ENCODE assay signal across 11 cellular contexts in genomic region chr11:43367382-43368178, GRCh38. TPM values are rescaled to one million over a fixed set of nuclear protein-coding genes. Genes with fewer than 3 reads are reported as not detected.
A peak's percentile ranks its signal among the peaks of the same experiment; 100 is the strongest.
DNase-seq lines count a peak whose midpoint lies in the region; ATAC-seq and TF ChIP-seq lines count a peak whose summit lies in the region.
"Had no signal": no experiment of that assay in that cellular context is flagged by ENCODE, and none has a peak within 500 bp of the region (broad histone marks: within the 10 kb centered on the region; RNA-seq: fewer than 3 reads in every experiment).

No MANE protein-coding gene starts in this region.

- no peak for ATAC-seq in CD4-positive, CD25-positive, alpha-beta regulatory T cell (ENCODE audit: low read depth in 2 of 2)
- ATAC-seq in GM19395 (IDR thresholded peaks at IDR 0.05; ENCODE audit: unreplicated experiment) (peak; percentile 60), left lung (peak; percentile 93), HG03045 (IDR thresholded peaks at IDR 0.05; ENCODE audit: unreplicated experiment) (no peak)

- H3K4me3 Mint-ChIP-seq in CD4-positive, CD25-positive, alpha-beta regulatory T cell = peak overlapping the region in 2 of 4 donors; percentile 8 to 35
- H3K4me3 Mint-ChIP-seq: activated CD4-positive, alpha-beta T cell treated with anti-CD3 and anti-CD28 coated beads, Interleukin-2, amount 10 ng/mL, durations not matched to agents 24 days and 14 days had no signal

- in situ Hi-C loops in G401 (cut with HindIII; ENCODE audit: low sequenced_read_pairs) = no loop called here

- no peaks in the 10 kb centered on the region for H3K9me2 ChIP-seq in OCI-LY1 (ENCODE audit: low read depth, low read length)

- no peaks in the 10 kb centered on the region for H3K9me3 ChIP-seq in CD4-positive, CD25-positive, alpha-beta regulatory T cell (ENCODE audit: control insufficient read depth in 2 of 2, low read length in 2 of 2)
- H3K9me3 ChIP-seq in OCI-LY1 (ENCODE audit: low read length) (no peaks in the 10 kb centered on the region), left lung (no peaks in the 10 kb centered on the region)
- H3K9me3 ChIP-seq: BLaER1 treated with 17β-estradiol and CSF1 and Interleukin-3, amounts not matched to agents 10 nM and 100 nM had no signal

- no peak for DNase-seq in CD4-positive, CD25-positive, alpha-beta regulatory T cell
- DNase-seq in left lung = no peak
- no peak for DNase-seq in G401 (ENCODE audit: low spot score)
- DNase-seq in Kasumi-1 (lab: John Stamatoyannopoulos, UW) = no peak
- no peak for DNase-seq in stimulated activated naive CD4-positive, alpha-beta T cell (lab: John Stamatoyannopoulos, UW)
- DNase-seq: activated CD4-positive, alpha-beta T cell treated with anti-CD3 and anti-CD28 coated beads, Interleukin-2, amount 10 ng/mL, durations not matched to agents 24 days and 14 days; H7 had no signal

- no peaks in the 10 kb centered on the region for H3K27me3 Mint-ChIP-seq in CD4-positive, CD25-positive, alpha-beta regulatory T cell
- H3K27me3 Mint-ChIP-seq: activated CD4-positive, alpha-beta T cell treated with anti-CD3 and anti-CD28 coated beads, Interleukin-2, amount 10 ng/mL, durations not matched to agents 24 days and 14 days had no signal

- peaks cover 89% of the 10 kb centered on the region for H3K79me2 ChIP-seq in OCI-LY1 (ENCODE audit: insufficient read depth, low read length)

- no peak for TF ChIP-seq CTCF in OCI-LY1 (IDR thresholded peaks at IDR 0.05; ENCODE audit: low read length)
- no peak for TF ChIP-seq CTCF in left lung (IDR thresholded peaks at IDR 0.05)

- no peaks in the 10 kb centered on the region for H3K9me3 Mint-ChIP-seq in CD4-positive, CD25-positive, alpha-beta regulatory T cell
- H3K9me3 Mint-ChIP-seq: activated CD4-positive, alpha-beta T cell treated with anti-CD3 and anti-CD28 coated beads, Interleukin-2, amount 10 ng/mL, durations not matched to agents 24 days and 14 days had no signal

- no peak overlapping the region; the same call in 1 of the 2 replicates for H3K9ac ChIP-seq in OCI-LY1 (ENCODE audit: low read length)
- H3K9ac ChIP-seq: BLaER1 treated with 17β-estradiol and CSF1 and Interleukin-3, amounts not matched to agents 10 nM and 100 nM had no signal

- no peaks in the 10 kb centered on the region for H4K20me1 ChIP-seq in OCI-LY1 (ENCODE audit: insufficient read depth, low read length)

- no peaks in the 10 kb centered on the region for H3F3A ChIP-seq in OCI-LY1 (ENCODE audit: insufficient read depth, low read length)

- no peaks in the 10 kb centered on the region for H3K4me1 ChIP-seq in CD4-positive, CD25-positive, alpha-beta regulatory T cell (ENCODE audit: control insufficient read depth, insufficient read depth, low read length, poor library complexity, severe bottlenecking)
- H3K4me1 ChIP-seq in OCI-LY1 (ENCODE audit: insufficient read depth, low read length, severe bottlenecking) (peaks cover 21% of the 10 kb centered on the region), left lung (peaks cover 7 to 27% of the 10 kb centered on the region in 2 donors)

- H2AFZ ChIP-seq in OCI-LY1 (ENCODE audit: low read length) = no peak overlapping the region

- peaks cover 14% of the 10 kb centered on the region for H3K36me3 ChIP-seq in CD4-positive, CD25-positive, alpha-beta regulatory T cell (ENCODE audit: control insufficient read depth, insufficient read depth, low read length)
- H3K36me3 ChIP-seq in OCI-LY1 (ENCODE audit: insufficient read depth, low read length) (peaks cover 46% of the 10 kb centered on the region), left lung (peaks cover 0 to 16% of the 10 kb centered on the region in 2 donors)

- H3K4me3 ChIP-seq in CD4-positive, CD25-positive, alpha-beta regulatory T cell (ENCODE audit: low read depth, low read length) = no peak overlapping the region
- H3K4me3 ChIP-seq in OCI-LY1 (ENCODE audit: low read depth, low read length, poor library complexity, severe bottlenecking) = no peak overlapping the region
- H3K4me3 ChIP-seq in left lung = no peak overlapping the region
- H3K4me3 ChIP-seq: BLaER1 treated with 17β-estradiol and CSF1 and Interleukin-3, amounts not matched to agents 10 nM and 100 nM had no signal

- H3K27me3 ChIP-seq in CD4-positive, CD25-positive, alpha-beta regulatory T cell (ENCODE audit: control insufficient read depth, insufficient read depth, low read length) = no peaks in the 10 kb centered on the region
- H3K27me3 ChIP-seq in OCI-LY1 (ENCODE audit: insufficient read depth, low read length) = no peaks in the 10 kb centered on the region
- H3K27me3 ChIP-seq in left lung = no peaks in the 10 kb centered on the region
- H3K27me3 ChIP-seq: BLaER1 treated with 17β-estradiol and CSF1 and Interleukin-3, amounts not matched to agents 10 nM and 100 nM had no signal

- H3K4me2 ChIP-seq in OCI-LY1 (ENCODE audit: low read length) = peak overlapping the region; percentile 22; the same call in 1 of the 2 replicates

- H3K27ac Mint-ChIP-seq in CD4-positive, CD25-positive, alpha-beta regulatory T cell = peak overlapping the region in 2 of 3 donors; percentile 19 to 87
- H3K27ac Mint-ChIP-seq: activated CD4-positive, alpha-beta T cell treated with anti-CD3 and anti-CD28 coated beads, Interleukin-2, amount 10 ng/mL, durations not matched to agents 24 days and 14 days had no signal

- intact Hi-C loops in left lung (cut with DNase I) = no loop called here

- peaks cover 28% of the 10 kb centered on the region for H3K36me3 Mint-ChIP-seq in CD4-positive, CD25-positive, alpha-beta regulatory T cell

- peaks cover 18 to 59% (median 42%) of the 10 kb centered on the region in 4 donors for H3K4me1 Mint-ChIP-seq in CD4-positive, CD25-positive, alpha-beta regulatory T cell

- H3K27ac ChIP-seq in CD4-positive, CD25-positive, alpha-beta regulatory T cell (ENCODE audit: insufficient read depth, low read length, poor library complexity, severe bottlenecking) = no peak overlapping the region
- peak overlapping the region; percentile 49 for H3K27ac ChIP-seq in OCI-LY1 (ENCODE audit: low read depth, low read length, poor library complexity, severe bottlenecking)
- H3K27ac ChIP-seq in left lung = peak overlapping the region in 1 of 2 donors; percentile 49
- H3K27ac ChIP-seq: BLaER1 treated with 17β-estradiol and CSF1 and Interleukin-3, amounts not matched to agents 10 nM and 100 nM had no signal

RNA-seq across cellular contexts. Expression of gene TTC17, which starts 8.9 kb away (rescaled TPM):
- total RNA-seq in CD4-positive, CD25-positive, alpha-beta regulatory T cell = 102 TPM
- 10 to 100 TPM; 46.5 to 59.1 (median 53.0) TPM for polyA plus RNA-seq in CD4-positive, CD25-positive, alpha-beta regulatory T cell
- 10 to 100 TPM; 71.3 to 72.1 TPM for total RNA-seq in left lung
- 23.3 and 40.2 TPM in 2 replicates for total RNA-seq in G401 (2014; rRNA removed; shearing (Covaris generic))

RNA-seq across cellular contexts. Expression of gene API5, which starts 55.8 kb away (rescaled TPM):
- 65.7 TPM for total RNA-seq in CD4-positive, CD25-positive, alpha-beta regulatory T cell
- polyA plus RNA-seq in CD4-positive, CD25-positive, alpha-beta regulatory T cell = 100 to 1,000 TPM; 120 to 138 (median 134) TPM
- 10 to 100 TPM; 85.8 to 90.6 TPM for total RNA-seq in left lung
- total RNA-seq in G401 (2014; rRNA removed; shearing (Covaris generic)) = 17.0 and 20.4 TPM in 2 replicates

Comparison
In these comparisons a context has a peak if more than half of its experiments do, and no peak if none do; other contexts are left out.
1. ATAC-seq: peak in GM19395 (single experiment) and left lung (single experiment); none in CD4-positive, CD25-positive, alpha-beta regulatory T cell (0 of 2) and HG03045 (single experiment).